Comparison of ENCODE assay signal across 8 cellular contexts in genomic region chr4:82428969-82429727, GRCh38. TPM values are rescaled to one million over a fixed set of nuclear protein-coding genes. Genes with fewer than 3 reads are reported as not detected.
A peak's percentile ranks its signal among the peaks of the same experiment; 100 is the strongest.
DNase-seq lines count a peak whose midpoint lies in the region; TF ChIP-seq lines count a peak whose summit lies in the region.

No MANE protein-coding gene starts in this region.

- peaks cover 53% of the 10 kb centered on the region for H3K36me3 ChIP-seq in HAP-1 (replicated peaks)
- peaks cover 16 to 67% of the 10 kb centered on the region in 2 donors for H3K36me3 ChIP-seq in neuronal stem cell (replicated peaks in 1 of 2; ENCODE audit: control insufficient read depth in 2 of 2, insufficient read depth in 2 of 2, low read length in 2 of 2)

- H3K4me3 ChIP-seq in HAP-1, result peak overlapping the region; percentile 90
- H3K4me3 ChIP-seq in foreskin fibroblast (ENCODE audit: low read depth in 1 of 2, low read length in 2 of 2), result peak overlapping the region; percentile 76 to 82
- H3K4me3 ChIP-seq in neuronal stem cell (ENCODE audit: low read length in 2 of 2), result peak overlapping the region; percentile 92 to 98

- H2BK12ac ChIP-seq in neuronal stem cell (ENCODE audit: low read length), result no peak overlapping the region

- H2BK15ac ChIP-seq in neuronal stem cell (ENCODE audit: low read length), result peak overlapping the region; percentile 95

- peak overlapping the region; percentile 67 for H2BK120ac ChIP-seq in neuronal stem cell (ENCODE audit: low read depth, low read length)

- in situ Hi-C loops in HAP-1 (cut with MboI; ENCODE audit: low sequenced_read_pairs), result no loop called here

- H3K23ac ChIP-seq in neuronal stem cell (ENCODE audit: low read depth, low read length, poor library complexity), result peak overlapping the region; percentile 98

- peak; percentile 68 for TF ChIP-seq CTCF in foreskin fibroblast (IDR thresholded peaks at IDR 0.05; ENCODE audit: low read depth, low read length)

- H3K4me1 ChIP-seq in HAP-1, result peaks cover 20% of the 10 kb centered on the region
- H3K4me1 ChIP-seq in neuronal stem cell (ENCODE audit: control insufficient read depth in 2 of 2, insufficient read depth in 1 of 2, low read depth in 1 of 2, low read length in 2 of 2), result peaks cover 6 to 8% of the 10 kb centered on the region in 2 donors

- peak overlapping the region; percentile 43 for H4K91ac ChIP-seq in neuronal stem cell (ENCODE audit: low read depth, low read length, poor library complexity)

- H3K27me3 ChIP-seq in HAP-1 (ENCODE audit: low read depth) (no peaks in the 10 kb centered on the region), neuronal stem cell (ENCODE audit: control insufficient read depth in 3 of 3, insufficient read depth in 3 of 3, low read depth in 1 of 3, low read length in 3 of 3) (no peaks in the 10 kb centered on the region)

- peak overlapping the region; percentile 99 for H3K4ac ChIP-seq in neuronal stem cell (ENCODE audit: low read length)

- H2AK5ac ChIP-seq in neuronal stem cell (ENCODE audit: low read depth, low read length), result peak overlapping the region; percentile 100

- peak overlapping the region; percentile 93 for H2AFZ ChIP-seq in neuronal stem cell (ENCODE audit: low read length)

- H3K18ac ChIP-seq in neuronal stem cell (ENCODE audit: low read length), result peak overlapping the region; percentile 100

- peak overlapping the region; percentile 99 for H3K9ac ChIP-seq in neuronal stem cell (ENCODE audit: low read depth, low read length, poor library complexity)

- H4K8ac ChIP-seq in neuronal stem cell (ENCODE audit: low read depth, low read length), result no peak overlapping the region

- peak; percentile 83 for TF ChIP-seq POLR2A in Raji (IDR thresholded peaks at IDR 0.05; ENCODE audit: insufficient read depth, low read depth, low read length)

- no CpG with 5 or more reads among the region's 83 CpGs for WGBS in neuronal stem cell (ENCODE audit: extremely low coverage in 2 of 2, insufficient read length in 2 of 2, insufficient replicate concordance in 1 of 2), 2 donors

- H3K79me1 ChIP-seq in neuronal stem cell (ENCODE audit: low read depth, low read length), result peaks cover 4% of the 10 kb centered on the region

- peak overlapping the region; percentile 99 for H2BK5ac ChIP-seq in neuronal stem cell (ENCODE audit: low read length)

- peak overlapping the region; percentile 100 for H3K14ac ChIP-seq in neuronal stem cell (ENCODE audit: low read length)

- H3K27ac ChIP-seq in neuronal stem cell (replicated peaks; ENCODE audit: low read length) (peak overlapping the region; percentile 98), substantia nigra (ENCODE audit: low read depth, low read length, poor library complexity, severe bottlenecking) (peak overlapping the region; percentile 96)

- H3K9me3 ChIP-seq in HAP-1, result no peaks in the 10 kb centered on the region
- no peaks in the 10 kb centered on the region for H3K9me3 ChIP-seq in neuronal stem cell (replicated peaks in 1 of 2; ENCODE audit: control insufficient read depth in 2 of 2, insufficient read depth in 1 of 2, low read depth in 1 of 2, low read length in 2 of 2)

- DNase-seq in GF-D8 (lab: John Stamatoyannopoulos, UW), result peak; percentile 68
- peak; percentile 91 to 95 for DNase-seq in HAP-1 (ENCODE audit: low spot score in 2 of 2)
- DNase-seq in M059J (ENCODE audit: low read depth), result peak; percentile 83
- DNase-seq in activated gamma-delta T cell (lab: John Stamatoyannopoulos, UW), result peak; percentile 93
- peak; percentile 87 to 97 for DNase-seq in foreskin fibroblast
- DNase-seq in neuronal stem cell (ENCODE audit: low spot score), result peak; percentile 97
- peak; percentile 62 to 98 (median 87) for DNase-seq in substantia nigra (lab: John Stamatoyannopoulos, UW)

- peak overlapping the region; percentile 75 for H3K4me2 ChIP-seq in neuronal stem cell (ENCODE audit: insufficient read depth, low read length, poor library complexity, severe bottlenecking)

RNA-seq across cellular contexts. Expression of gene HNRNPDL, which starts 1.1 kb away (rescaled TPM):
- total RNA-seq in M059J (2014; rRNA removed; shearing (Covaris generic)), result 206 and 225 TPM in 2 replicates
- polyA plus RNA-seq in neuronal stem cell (2013, experiment 1 of 2), result 345 TPM
- polyA plus RNA-seq in neuronal stem cell (2013, experiment 2 of 2), result 337 TPM

RNA-seq across cellular contexts. Expression of gene ENOPH1, which starts 1.2 kb away (rescaled TPM):
- total RNA-seq in M059J (2014; rRNA removed; shearing (Covaris generic)), result 32.8 and 48.3 TPM in 2 replicates
- 40.1 TPM for polyA plus RNA-seq in neuronal stem cell (2013, experiment 1 of 2)
- polyA plus RNA-seq in neuronal stem cell (2013, experiment 2 of 2), result 37.1 TPM

RNA-seq across cellular contexts. Expression of gene HNRNPD, which starts 55.4 kb away (rescaled TPM):
- total RNA-seq in M059J (2014; rRNA removed; shearing (Covaris generic)), result 45.9 and 88.7 TPM in 2 replicates
- polyA plus RNA-seq in neuronal stem cell (2013, experiment 1 of 2), result 558 TPM
- polyA plus RNA-seq in neuronal stem cell (2013, experiment 2 of 2), result 549 TPM

Comparison
In these comparisons a context has a peak if more than half of its experiments do, and no peak if none do; other contexts are left out.
1. Peak in every context shown above with its lines: DNase-seq, H3K4me3 ChIP-seq and H3K27ac ChIP-seq.